ENCODE assay signal across 1 cellular context in the genomic region with DNA sequence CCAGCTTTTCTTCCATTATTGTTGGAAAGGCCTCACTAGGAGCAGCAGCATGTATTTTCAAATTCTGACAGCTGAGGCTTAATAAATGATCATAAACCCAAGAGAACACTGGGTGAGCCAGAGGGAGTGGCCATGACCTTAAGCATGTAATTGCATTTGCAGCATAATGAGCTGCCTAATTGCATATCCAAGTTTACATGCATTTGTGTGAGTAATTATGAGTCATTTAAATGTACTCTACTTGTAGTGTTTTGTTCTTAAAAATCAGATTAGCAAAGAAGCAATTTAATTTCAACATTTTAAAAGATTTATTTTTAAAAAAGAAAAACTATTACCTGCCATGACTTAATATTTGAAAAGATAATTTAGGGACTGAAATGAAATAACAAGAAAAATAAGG.
A peak's percentile ranks its signal among the peaks of the same experiment; 100 is the strongest.
TF ChIP-seq lines count a peak whose summit lies in the region.

No MANE protein-coding gene starts in this region.

TF ChIP-seq in HEK293, 187 proteins besides CTCF, POLR2A, EP300 and RAD21 (continued from another document):
- TF ChIP-seq, protein P1, sequence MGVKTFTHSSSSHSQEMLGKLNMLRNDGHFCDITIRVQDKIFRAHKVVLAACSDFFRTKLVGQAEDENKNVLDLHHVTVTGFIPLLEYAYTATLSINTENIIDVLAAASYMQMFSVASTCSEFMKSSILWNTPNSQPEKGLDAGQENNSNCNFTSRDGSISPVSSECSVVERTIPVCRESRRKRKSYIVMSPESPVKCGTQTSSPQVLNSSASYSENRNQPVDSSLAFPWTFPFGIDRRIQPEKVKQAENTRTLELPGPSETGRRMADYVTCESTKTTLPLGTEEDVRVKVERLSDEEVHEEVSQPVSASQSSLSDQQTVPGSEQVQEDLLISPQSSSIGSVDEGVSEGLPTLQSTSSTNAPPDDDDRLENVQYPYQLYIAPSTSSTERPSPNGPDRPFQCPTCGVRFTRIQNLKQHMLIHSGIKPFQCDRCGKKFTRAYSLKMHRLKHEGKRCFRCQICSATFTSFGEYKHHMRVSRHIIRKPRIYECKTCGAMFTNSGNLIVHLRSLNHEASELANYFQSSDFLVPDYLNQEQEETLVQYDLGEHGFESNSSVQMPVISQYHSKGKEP (tag by site-specific recombination; IDR thresholded peaks at IDR 0.05): peak; percentile 81
- TF ChIP-seq, protein P2, sequence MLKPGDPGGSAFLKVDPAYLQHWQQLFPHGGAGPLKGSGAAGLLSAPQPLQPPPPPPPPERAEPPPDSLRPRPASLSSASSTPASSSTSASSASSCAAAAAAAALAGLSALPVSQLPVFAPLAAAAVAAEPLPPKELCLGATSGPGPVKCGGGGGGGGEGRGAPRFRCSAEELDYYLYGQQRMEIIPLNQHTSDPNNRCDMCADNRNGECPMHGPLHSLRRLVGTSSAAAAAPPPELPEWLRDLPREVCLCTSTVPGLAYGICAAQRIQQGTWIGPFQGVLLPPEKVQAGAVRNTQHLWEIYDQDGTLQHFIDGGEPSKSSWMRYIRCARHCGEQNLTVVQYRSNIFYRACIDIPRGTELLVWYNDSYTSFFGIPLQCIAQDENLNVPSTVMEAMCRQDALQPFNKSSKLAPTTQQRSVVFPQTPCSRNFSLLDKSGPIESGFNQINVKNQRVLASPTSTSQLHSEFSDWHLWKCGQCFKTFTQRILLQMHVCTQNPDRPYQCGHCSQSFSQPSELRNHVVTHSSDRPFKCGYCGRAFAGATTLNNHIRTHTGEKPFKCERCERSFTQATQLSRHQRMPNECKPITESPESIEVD (tag by site-specific recombination; IDR thresholded peaks at IDR 0.05): peak; percentile 12; the same call in 1 of the 2 replicates
- TF ChIP-seq WT1 (tag by site-specific recombination; IDR thresholded peaks at IDR 0.05) (peak; percentile 35; the same call in 1 of the 2 replicates), ZNF211 (tag by site-specific recombination; IDR thresholded peaks at IDR 0.05; ENCODE audit: low read depth) (no peak)
